ENCODE assay signal across 8 cellular contexts in the genomic region with DNA sequence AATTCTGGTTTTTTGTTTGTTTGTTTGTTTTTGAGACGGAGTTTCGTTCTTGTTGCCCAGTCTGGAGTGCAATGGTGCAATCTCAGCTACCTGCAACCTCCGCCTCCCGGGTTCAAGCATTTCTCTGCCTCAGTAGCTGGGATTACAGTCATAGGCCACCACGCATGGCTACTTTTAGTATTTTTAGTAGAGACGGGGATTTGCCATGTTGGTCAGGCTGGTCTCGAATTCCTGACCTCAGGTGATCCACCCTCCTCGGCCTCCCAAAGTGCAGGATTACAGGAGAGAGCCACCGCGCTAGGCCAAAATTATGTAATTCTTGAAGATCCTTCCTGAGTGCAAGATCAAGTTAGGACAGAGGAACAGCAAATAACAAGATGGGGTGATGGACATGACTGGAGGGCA. TPM values are rescaled to one million over a fixed set of nuclear protein-coding genes. Genes with fewer than 3 reads are reported as not detected.
DNase-seq lines count a peak whose midpoint lies in the region; ATAC-seq, FAIRE-seq and TF ChIP-seq lines count a peak whose summit lies in the region.

No MANE protein-coding gene starts in this region.

- H3K79me2 ChIP-seq in keratinocyte (ENCODE audit: control insufficient read depth, insufficient read depth, low read length), result peaks cover 37% of the 10 kb centered on the region

- peaks cover 22% of the 10 kb centered on the region for H3K4me1 Mint-ChIP-seq in T-helper 1 cell treated with Interleukin-12 subunit alpha and Interleukin-12 subunit beta and Interleukin-4 antibody, amounts not matched to agents 30 μg/mL and 1 μg/mL, for 36 hours (ENCODE audit: low read depth)
- peaks cover 28% of the 10 kb centered on the region for H3K4me1 Mint-ChIP-seq in activated T-helper 2 cell treated with anti-CD3 and anti-CD28 coated beads, Interferon-gamma antibody, Interleukin-2, Interleukin-4, amounts not matched to agents 10 μg/mL and 5 μg/mL and 100 μg/mL, durations not matched to agents 14 hours and 24 hours and 36 hours (ENCODE audit: low read depth)

- H3K9me1 ChIP-seq in keratinocyte (ENCODE audit: control insufficient read depth, extremely low read depth, insufficient read depth, low read length), result no peaks in the 10 kb centered on the region

- peaks cover 0 to under 1% of the 10 kb centered on the region in 2 experiments for H3K36me3 ChIP-seq in keratinocyte (ENCODE audit: control insufficient read depth in 2 of 2, extremely low read depth in 1 of 2, insufficient read depth in 2 of 2, low read length in 2 of 2)

- H3K4me1 ChIP-seq in keratinocyte (ENCODE audit: control insufficient read depth, extremely low read depth, insufficient read depth, low read length), result peaks cover 4% of the 10 kb centered on the region

- FAIRE-seq in keratinocyte (lab: Jason Lieb, UNC), result no peak

- H3K27me3 Mint-ChIP-seq in T-helper 1 cell treated with Interleukin-12 subunit alpha and Interleukin-12 subunit beta and Interleukin-4 antibody, amounts not matched to agents 30 μg/mL and 1 μg/mL, for 36 hours (ENCODE audit: low read depth), result no peaks in the 10 kb centered on the region
- H3K27me3 Mint-ChIP-seq in activated T-helper 2 cell treated with anti-CD3 and anti-CD28 coated beads, Interferon-gamma antibody, Interleukin-2, Interleukin-4, amounts not matched to agents 10 μg/mL and 5 μg/mL and 100 μg/mL, durations not matched to agents 14 hours and 24 hours and 36 hours (ENCODE audit: low read depth), result no peaks in the 10 kb centered on the region

- peak overlapping the region; percentile 51 to 90 (median 84) for H3K4me3 ChIP-seq in keratinocyte (ENCODE audit: control insufficient read depth in 2 of 3, extremely low read depth in 1 of 3, insufficient read depth in 2 of 3, low read depth in 1 of 3, low read length in 3 of 3)

- peak overlapping the region; percentile 92 for H3K4me3 Mint-ChIP-seq in T-helper 1 cell treated with Interleukin-12 subunit alpha and Interleukin-12 subunit beta and Interleukin-4 antibody, amounts not matched to agents 30 μg/mL and 1 μg/mL, for 36 hours
- peak overlapping the region; percentile 96 for H3K4me3 Mint-ChIP-seq in activated T-helper 2 cell treated with anti-CD3 and anti-CD28 coated beads, Interferon-gamma antibody, Interleukin-2, Interleukin-4, amounts not matched to agents 10 μg/mL and 5 μg/mL and 100 μg/mL, durations not matched to agents 14 hours and 24 hours and 36 hours (ENCODE audit: low read depth)

- peak overlapping the region; percentile 54 for H3K4me2 ChIP-seq in keratinocyte (ENCODE audit: control insufficient read depth, extremely low read depth, insufficient read depth, low read depth, low read length)

- dilution Hi-C loops in keratinocyte (cut with MboI; ENCODE audit: extremely low pct_ligation_motif_present, low sequenced_read_pairs), result no loop called here

- H3K27me3 ChIP-seq in keratinocyte (ENCODE audit: control insufficient read depth, extremely low read depth, insufficient read depth, low read length), result no peaks in the 10 kb centered on the region

- DNase-seq in T-helper 1 cell (no peak), keratinocyte (ENCODE audit: low read depth, low spot score) (no peak), substantia nigra (lab: John Stamatoyannopoulos, UW) (peak in 2 of 49 donors; percentile 6 to 52), Ammon's horn (ENCODE audit: low spot score) (no peak), A172 (ENCODE audit: low spot score) (no peak)
- no peak for DNase-seq in activated T-helper 2 cell treated with anti-CD3 and anti-CD28 coated beads, Interferon-gamma antibody, Interleukin-2, Interleukin-4, amounts not matched to agents 10 μg/mL and 5 μg/mL and 100 μg/mL, durations not matched to agents 14 hours and 24 hours and 36 hours (ENCODE audit: low spot score)

- H3K27ac ChIP-seq in keratinocyte (ENCODE audit: control insufficient read depth, insufficient read depth, low read length) (peak overlapping the region; percentile 92), substantia nigra (ENCODE audit: low read depth, low read length, poor library complexity, severe bottlenecking) (peak overlapping the region; percentile 86)

- H3K27ac Mint-ChIP-seq in T-helper 1 cell treated with Interleukin-12 subunit alpha and Interleukin-12 subunit beta and Interleukin-4 antibody, amounts not matched to agents 30 μg/mL and 1 μg/mL, for 36 hours, result peak overlapping the region; percentile 95
- H3K27ac Mint-ChIP-seq in activated T-helper 2 cell treated with anti-CD3 and anti-CD28 coated beads, Interferon-gamma antibody, Interleukin-2, Interleukin-4, amounts not matched to agents 10 μg/mL and 5 μg/mL and 100 μg/mL, durations not matched to agents 14 hours and 24 hours and 36 hours, result peak overlapping the region; percentile 98

- no peak for TF ChIP-seq CTCF in keratinocyte (optimal IDR thresholded peaks at IDR 0.05 in 1 of 3, IDR thresholded peaks at IDR 0.05 in 1 of 3, conservative IDR thresholded peaks at IDR 0.05 in 1 of 3; ENCODE audit: extremely low read depth in 1 of 3, insufficient read depth in 2 of 3, low read length in 3 of 3)

- H4K20me1 ChIP-seq in keratinocyte (ENCODE audit: control insufficient read depth, extremely low read depth, insufficient read depth, low read length), result no peaks in the 10 kb centered on the region

- ATAC-seq in GM21447 (IDR thresholded peaks at IDR 0.05; ENCODE audit: unreplicated experiment), result no peak

- intact Hi-C loops in activated T-helper 2 cell treated with anti-CD3 and anti-CD28 coated beads, Interferon-gamma antibody, Interleukin-2, Interleukin-4, amounts not matched to agents 10 μg/mL and 5 μg/mL and 100 μg/mL, durations not matched to agents 14 hours and 24 hours and 36 hours (cut with micrococcal nuclease), result loop anchor here (1.0 to 5.0 kb wide), 4 partner anchors 85 to 772 kb away; partner anchors contain the start of genes BMS1, CSGALNACT2 and HNRNPF

- no peaks in the 10 kb centered on the region for H3K9me3 Mint-ChIP-seq in T-helper 1 cell treated with Interleukin-12 subunit alpha and Interleukin-12 subunit beta and Interleukin-4 antibody, amounts not matched to agents 30 μg/mL and 1 μg/mL, for 36 hours
- no peaks in the 10 kb centered on the region for H3K9me3 Mint-ChIP-seq in activated T-helper 2 cell treated with anti-CD3 and anti-CD28 coated beads, Interferon-gamma antibody, Interleukin-2, Interleukin-4, amounts not matched to agents 10 μg/mL and 5 μg/mL and 100 μg/mL, durations not matched to agents 14 hours and 24 hours and 36 hours

- H3K9ac ChIP-seq in keratinocyte (ENCODE audit: control insufficient read depth, extremely low read depth, insufficient read depth, low read length), result peak overlapping the region; percentile 92

- peaks cover 16% of the 10 kb centered on the region for H3K36me3 Mint-ChIP-seq in T-helper 1 cell treated with Interleukin-12 subunit alpha and Interleukin-12 subunit beta and Interleukin-4 antibody, amounts not matched to agents 30 μg/mL and 1 μg/mL, for 36 hours (ENCODE audit: low read depth)
- H3K36me3 Mint-ChIP-seq in activated T-helper 2 cell treated with anti-CD3 and anti-CD28 coated beads, Interferon-gamma antibody, Interleukin-2, Interleukin-4, amounts not matched to agents 10 μg/mL and 5 μg/mL and 100 μg/mL, durations not matched to agents 14 hours and 24 hours and 36 hours (ENCODE audit: low read depth), result peaks cover 29% of the 10 kb centered on the region

- no peaks in the 10 kb centered on the region for H3K9me3 ChIP-seq in keratinocyte (ENCODE audit: control insufficient read depth, low read depth, low read length)

- peak overlapping the region; percentile 91 for H2AFZ ChIP-seq in keratinocyte (ENCODE audit: control insufficient read depth, low read length)

RNA-seq across cellular contexts. Expression of gene ZNF33B, which starts 0.7 kb away (rescaled TPM):
- 6.3 and 6.5 TPM in 2 replicates for total RNA-seq in activated T-helper 2 cell treated with anti-CD3 and anti-CD28 coated beads, Interferon-gamma antibody, Interleukin-2, Interleukin-4, amounts not matched to agents 10 μg/mL and 5 μg/mL and 100 μg/mL, durations not matched to agents 14 hours and 24 hours and 36 hours
- 6.5 to 9.4 TPM (median 9.3 TPM) in 3 replicates for polyA plus RNA-seq in keratinocyte
- 16.3 TPM for polyA plus RNA-seq in keratinocyte (2011; ENCODE audit: low read depth)
- 3.6 and 7.3 TPM in 2 replicates for polyA plus RNA-seq in keratinocyte (2011; cell fraction: cytosol; rRNA removed)
- polyA plus RNA-seq in keratinocyte (2011; cell fraction: nucleus; rRNA removed), result 9.9 and 11.6 TPM in 2 replicates
- polyA plus RNA-seq in keratinocyte (2012; ENCODE audit: low replicate concordance), result 6.0 and 8.5 TPM in 2 replicates
- 1.1 to 16.2 TPM (median 5.6 TPM) in 3 replicates for polyA minus RNA-seq in keratinocyte
- 3.3 TPM for polyA minus RNA-seq in keratinocyte (2011; cell fraction: cytosol; rRNA and poly(A)+ RNA removed)
- 4.4 and 17.8 TPM in 2 replicates for polyA minus RNA-seq in keratinocyte (2011; cell fraction: nucleus; rRNA and poly(A)+ RNA removed)
- 9.7 and 10.4 TPM in 2 replicates for total RNA-seq in A172 (2014; rRNA removed; shearing (Covaris generic))
